Comparison of ENCODE assay signal across 18 cellular contexts in the genomic region with DNA sequence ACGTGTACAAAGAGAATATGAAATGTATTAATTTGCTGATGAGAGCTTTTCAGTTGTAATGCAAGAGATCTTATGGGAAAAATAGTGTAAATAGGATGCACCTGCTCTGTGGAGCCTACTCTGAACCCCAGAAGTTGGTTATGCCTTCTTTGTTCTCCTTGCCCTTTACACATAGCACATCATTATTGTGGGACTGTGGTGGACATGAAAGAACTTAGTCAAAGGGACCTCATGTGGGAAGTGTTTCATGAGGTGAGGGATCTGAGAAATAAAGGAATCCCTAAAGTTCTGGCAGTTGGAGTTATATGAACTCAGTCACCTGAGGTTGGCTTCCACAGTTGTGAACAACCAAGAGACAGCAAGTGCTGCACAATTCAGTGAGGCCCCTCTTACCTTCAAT.
DNase-seq lines count a peak whose midpoint lies in the region; ATAC-seq and TF ChIP-seq lines count a peak whose summit lies in the region.
"Had no signal": no experiment of that assay in that cellular context is flagged by ENCODE, and none has a peak within 500 bp of the region (broad histone marks: within the 10 kb centered on the region; RNA-seq: fewer than 3 reads in every experiment).

No MANE protein-coding gene starts in this region.

- no peak for TF ChIP-seq CTCF in 22Rv1 (IDR thresholded peaks at IDR 0.05)
- no peak for TF ChIP-seq CTCF in VCaP (conservative IDR thresholded peaks at IDR 0.05)

- ATAC-seq in HG03432 (IDR thresholded peaks at IDR 0.05; ENCODE audit: unreplicated experiment), result no peak
- ATAC-seq: GM12878 had no signal

- H3K4me3 ChIP-seq in Jurkat, Clone E6-1 (ENCODE audit: low read length), result no peak overlapping the region
- H3K4me3 ChIP-seq: BLaER1, GM12878 had no signal

- DNase-seq in Jurkat, Clone E6-1 (ENCODE audit: low read depth, low spot score), result peak; percentile 87
- DNase-seq in T-helper 1 cell, result no peak
- DNase-seq: 8988T; ACHN; BE2C; C1 segment of cervical spinal cord; CD4-positive, alpha-beta memory T cell; CD4-positive, CD25-positive, alpha-beta regulatory T cell; CD8-positive, alpha-beta memory T cell; COR-L47; DMS79 treated with DMSO at 0.1 percent for 48 hours; EL; GDM1 had no signal

- H3K27ac ChIP-seq in 22Rv1 (peak overlapping the region; percentile 32), VCaP (peak overlapping the region; percentile 74)
- H3K27ac ChIP-seq: BLaER1 had no signal
